ENCODE assay signal across 11 cellular contexts in genomic region chr3:100046986-100047385, GRCh38.
DNase-seq lines count a peak whose midpoint lies in the region; ATAC-seq, FAIRE-seq and TF ChIP-seq lines count a peak whose summit lies in the region.
"Had no signal": no experiment of that assay in that cellular context is flagged by ENCODE, and none has a peak within 500 bp of the region (broad histone marks: within the 10 kb centered on the region; RNA-seq: fewer than 3 reads in every experiment).

No MANE protein-coding gene starts in this region.

- no peak for TF ChIP-seq EP300 in GM12878 (IDR thresholded peaks at IDR 0.05; ENCODE audit: borderline replicate concordance in 1 of 2, control insufficient read depth in 1 of 2, low read depth in 2 of 2, low read length in 2 of 2)
- TF ChIP-seq EP300 in upper lobe of left lung (IDR thresholded peaks at IDR 0.05) = no peak

- H3K9ac ChIP-seq in GM12878 (ENCODE audit: control insufficient read depth, insufficient read depth, low read length) = no peak overlapping the region

- H3K4me1 ChIP-seq in heart left ventricle = peaks cover 7 to 68% (median 39%) of the 10 kb centered on the region in 12 donors
- H3K4me1 ChIP-seq in GM12878 (ENCODE audit: control insufficient read depth, insufficient read depth, low read length) = peaks cover 43% of the 10 kb centered on the region
- peaks cover 13 to 17% of the 10 kb centered on the region in 2 donors for H3K4me1 ChIP-seq in muscle layer of duodenum (ENCODE audit: control insufficient read depth in 1 of 2, insufficient read depth in 2 of 2, low read length in 2 of 2)
- peaks cover 23 to 38% (median 28%) of the 10 kb centered on the region in 4 donors for H3K4me1 ChIP-seq in upper lobe of left lung

- peak overlapping the region; percentile 44; the same call in 1 of the 2 replicates for H3K4me2 ChIP-seq in GM12878 (ENCODE audit: control insufficient read depth, insufficient read depth)

- ATAC-seq in heart left ventricle (no peak), Right ventricle myocardium inferior (no peak), GM12878 (no peak), upper lobe of left lung (ENCODE audit: low FRiP score in 2 of 2) (no peak)

- RAD21 ChIA-PET in GM12878 (lab: Charles Lee; ENCODE audit: unreplicated experiment) = interaction anchor here (0.7 to 2.0 kb wide), 11 partner anchors 17 to 207 kb away, joined by 3 to 8 read pairs (median 4); no protein-coding TSS in a partner anchor

- POLR2A ChIA-PET in GM12878 (lab: Charles Lee) = interaction anchor here (1.3 kb wide), 1 partner anchor 149 kb away, joined by 6 read pairs; no protein-coding TSS in a partner anchor

- intact Hi-C loops in heart left ventricle (cut with DNase I) = loop anchor here in 4 of 10 donors (10.0 kb wide), 3 partner anchors 92 to 172 kb away; no protein-coding TSS in a partner anchor
- intact Hi-C loops in Right ventricle myocardium inferior (cut with DNase I) = loop anchor here (10.0 kb wide), 2 partner anchors 172 to 202 kb away; no protein-coding TSS in a partner anchor
- intact Hi-C loops in GM12878 (cut with micrococcal nuclease; ENCODE audit: unreplicated experiment) = loop anchor here (2.0 to 5.0 kb wide), 2 partner anchors 174 to 205 kb away; no protein-coding TSS in a partner anchor

- H3K9me3 ChIP-seq in heart left ventricle = no peaks in the 10 kb centered on the region
- no peaks in the 10 kb centered on the region for H3K9me3 ChIP-seq in GM12878 (replicated peaks; ENCODE audit: control insufficient read depth, insufficient read depth, low read length)
- no peaks in the 10 kb centered on the region for H3K9me3 ChIP-seq in muscle layer of duodenum (ENCODE audit: control insufficient read depth in 1 of 2, low read length in 2 of 2)
- H3K9me3 ChIP-seq in upper lobe of left lung = no peaks in the 10 kb centered on the region
- H3K9me3 ChIP-seq: right lobe of liver had no signal

- peak overlapping the region in 1 of 12 donors; percentile 18 for H3K4me3 ChIP-seq in heart left ventricle
- H3K4me3 ChIP-seq in GM12878 = 0 out of 2 replicates have a peak overlapping the region, but pooled peaks have one; percentile 53
- no peak overlapping the region for H3K4me3 ChIP-seq in muscle layer of duodenum (ENCODE audit: low read depth in 1 of 2, low read length in 2 of 2)
- no peak overlapping the region for H3K4me3 ChIP-seq in upper lobe of left lung
- H3K4me3 ChIP-seq: right lobe of liver had no signal

- no peak for TF ChIP-seq RAD21 in GM12878 (IDR thresholded peaks at IDR 0.05; ENCODE audit: insufficient read depth, low read depth, low read length)

- H2AFZ ChIP-seq in GM12878 (ENCODE audit: control insufficient read depth, low read depth, low read length) = no peak overlapping the region

- H3K79me2 ChIP-seq in GM12878 (ENCODE audit: control insufficient read depth, insufficient read depth, low read length) = no peaks in the 10 kb centered on the region

- in situ Hi-C loops in GM12878 (cut with MboI) = no loop called here

- TF ChIP-seq POLR2A in heart left ventricle (IDR thresholded peaks at IDR 0.05) (no peak), GM12878 (IDR thresholded peaks at IDR 0.05; ENCODE audit: low read depth, low read length) (no peak), upper lobe of left lung (IDR thresholded peaks at IDR 0.05) (no peak)

- H3K36me3 ChIP-seq in heart left ventricle (no peaks in the 10 kb centered on the region), GM12878 (ENCODE audit: control insufficient read depth in 2 of 2, insufficient read depth in 2 of 2, low read length in 1 of 2) (no peaks in the 10 kb centered on the region), muscle layer of duodenum (ENCODE audit: control insufficient read depth in 1 of 2, insufficient read depth in 2 of 2, low read length in 2 of 2) (no peaks in the 10 kb centered on the region), upper lobe of left lung (no peaks in the 10 kb centered on the region)
- H3K36me3 ChIP-seq: right lobe of liver had no signal

- WGBS in heart left ventricle, 4 donors = 64 to 81% (median 71%) methylated on average over 2 of the region's 2 CpGs
- WGBS in GM12878 (ENCODE audit: insufficient coverage, insufficient replicate concordance, low lambda C conversion rate, missing lambda C conversion rate) = 0% methylated on average over 2 of the region's 2 CpGs
- WGBS in upper lobe of left lung, 2 donors = 51 to 54% methylated on average over 2 of the region's 2 CpGs

- CTCF ChIA-PET in GM12878 (lab: Yijun Ruan, JAX) = interaction anchor here (0.8 to 1.5 kb wide), 6 partner anchors 22 to 207 kb away, joined by 3 to 13 read pairs (median 4); no protein-coding TSS in a partner anchor

- H3K27me3 ChIP-seq in heart left ventricle = no peaks in the 10 kb centered on the region
- no peaks in the 10 kb centered on the region for H3K27me3 ChIP-seq in GM12878 (replicated peaks in 1 of 2; ENCODE audit: control insufficient read depth in 2 of 2, insufficient read depth in 2 of 2, low read length in 1 of 2)
- no peaks in the 10 kb centered on the region for H3K27me3 ChIP-seq in muscle layer of duodenum (ENCODE audit: low read depth, low read length)
- H3K27me3 ChIP-seq in upper lobe of left lung = no peaks in the 10 kb centered on the region
- H3K27me3 ChIP-seq: right lobe of liver had no signal

- BruUV-seq in GM12878 (replicated peaks; lab: Mats Ljungman, UMichigan) = no TSS peak

- FAIRE-seq in GM12878 (lab: Jason Lieb, UNC) = no peak

- no peak for DNase-seq in heart left ventricle
- no peak for DNase-seq in Right ventricle myocardium inferior (ENCODE audit: missing footprints)
- DNase-seq in GM12878 (ENCODE audit: low read depth, low spot score) = no peak
- DNase-seq in upper lobe of left lung = no peak
- no peak for DNase-seq in NCI-H748 treated with DMSO at 0.1 percent for 48 hours (lab: John Stamatoyannopoulos, UW)
- DNase-seq in NCI-H510A (lab: John Stamatoyannopoulos, UW) = no peak
- DNase-seq in stimulated activated CD4-positive, alpha-beta T cell treated with anti-CD3 and anti-CD28 coated beads, Interleukin-1b, Interleukin-23, amount 100 ng/mL, for 48 hours = no peak
- DNase-seq: NCI-H1694 treated with DMSO at 0.1 percent for 48 hours, right lobe of liver had no signal

- SMC1A ChIA-PET in GM12878 (lab: Charles Lee; ENCODE audit: uncharacterized antibody, unreplicated experiment) = interaction anchor here (0.9 to 2.1 kb wide), 13 partner anchors 9 to 207 kb away, joined by 3 to 11 read pairs (median 4); no protein-coding TSS in a partner anchor

- no peaks in the 10 kb centered on the region for H4K20me1 ChIP-seq in GM12878 (ENCODE audit: control insufficient read depth, insufficient read depth)

- TF ChIP-seq CTCF in heart left ventricle (IDR thresholded peaks at IDR 0.05) = no peak
- no peak for TF ChIP-seq CTCF in GM12878 (IDR thresholded peaks at IDR 0.05 in 2 of 3, conservative IDR thresholded peaks at IDR 0.05 in 1 of 3; ENCODE audit: control insufficient read depth in 2 of 3, extremely low read depth in 1 of 3, insufficient read depth in 1 of 3, low read depth in 3 of 3, low read length in 3 of 3)
- TF ChIP-seq CTCF in upper lobe of left lung (IDR thresholded peaks at IDR 0.05) = no peak

- H3K27ac ChIP-seq in heart left ventricle = peak overlapping the region in 11 of 12 donors; percentile 10 to 92 (median 80)
- no peak overlapping the region; the same call in 1 of the 2 replicates for H3K27ac ChIP-seq in GM12878 (ENCODE audit: control insufficient read depth, insufficient read depth)
- H3K27ac ChIP-seq in muscle layer of duodenum (ENCODE audit: low read length) = peak overlapping the region; percentile 64
- peak overlapping the region in 3 of 4 donors; percentile 45 to 54 (median 53) for H3K27ac ChIP-seq in upper lobe of left lung
- H3K27ac ChIP-seq: VCaP had no signal

TF ChIP-seq in GM12878, 131 proteins besides CTCF, POLR2A, EP300 and RAD21 (continues in another document):
- TF ChIP-seq HSF1 (IDR thresholded peaks at IDR 0.05; ENCODE audit: low read depth, low read length) (no peak), BCL3 (IDR thresholded peaks at IDR 0.05; ENCODE audit: borderline replicate concordance, insufficient read depth, low read depth, low read length, poor library complexity, severe bottlenecking) (no peak), IKZF2 (IDR thresholded peaks at IDR 0.05) (peak in 1 of 2 experiments; percentile 30; a peak in 1 of 4 replicates), CHD1 (IDR thresholded peaks at IDR 0.05; ENCODE audit: low read depth, low read length) (no peak)
